In genomic region chr2:58757971-58758370, GRCh38 we compare ENCODE assay signal across 18 cellular contexts.
"Had no signal": no experiment of that assay in that cellular context is flagged by ENCODE, and none has a peak within 500 bp of the region (broad histone marks: within the 10 kb centered on the region; RNA-seq: fewer than 3 reads in every experiment).

No MANE protein-coding gene starts in this region.

- H3K4me3 Mint-ChIP-seq: activated CD4-positive, alpha-beta T cell treated with anti-CD3 and anti-CD28 coated beads, Interleukin-2, amount 10 ng/mL, durations not matched to agents 7 days and 5 days; activated naive CD8-positive, alpha-beta T cell; endodermal cell; naive B cell had no signal

- H3K27ac Mint-ChIP-seq: activated CD4-positive, alpha-beta T cell treated with anti-CD3 and anti-CD28 coated beads, Interleukin-2, amount 10 ng/mL, durations not matched to agents 7 days and 5 days; activated naive CD8-positive, alpha-beta T cell; endodermal cell had no signal

- FAIRE-seq: urothelium cell line had no signal

- H3K36me3 Mint-ChIP-seq: activated naive CD8-positive, alpha-beta T cell; naive B cell had no signal

- DNase-seq: activated CD4-positive, alpha-beta T cell treated with anti-CD3 and anti-CD28 coated beads, Interleukin-2, amount 10 ng/mL, durations not matched to agents 7 days and 5 days; activated CD4-positive, CD25-positive, alpha-beta regulatory T cell; activated CD8-positive, alpha-beta memory T cell treated with anti-CD3 and anti-CD28 coated beads for 24 hours; activated T-cell treated with anti-CD3 and anti-CD28 coated beads for 4 hours; anterior cingulate cortex; endodermal cell; left colon; midbrain; naive B cell; retina; stimulated activated CD4-positive, alpha-beta T cell treated with anti-CD3 and anti-CD28 coated beads, Interleukin-15, amount 100 ng/mL, for 24 hours; stimulated activated CD4-positive, alpha-beta T cell treated with anti-CD3 and anti-CD28 coated beads, Interleukin-4, amount 100 ng/mL, for 24 hours; stomach had no signal

- H3K9me3 Mint-ChIP-seq: activated CD4-positive, alpha-beta T cell treated with anti-CD3 and anti-CD28 coated beads, Interleukin-2, amount 10 ng/mL, durations not matched to agents 7 days and 5 days had no signal

- H3K4me1 Mint-ChIP-seq: activated CD4-positive, alpha-beta T cell treated with anti-CD3 and anti-CD28 coated beads, Interleukin-2, amount 10 ng/mL, durations not matched to agents 7 days and 5 days had no signal

- ATAC-seq: esophagus mucosa, left colon had no signal

- H3K4me3 ChIP-seq: lung, stomach, thoracic aorta had no signal

- H3K27ac ChIP-seq: stomach, thoracic aorta had no signal

- H3K27me3 ChIP-seq: stomach had no signal

- H3K9me3 ChIP-seq: stomach, thoracic aorta had no signal

- H3K36me3 ChIP-seq: stomach, thoracic aorta had no signal
